32 cellular contexts compared by ENCODE assay signal in the genomic region with DNA sequence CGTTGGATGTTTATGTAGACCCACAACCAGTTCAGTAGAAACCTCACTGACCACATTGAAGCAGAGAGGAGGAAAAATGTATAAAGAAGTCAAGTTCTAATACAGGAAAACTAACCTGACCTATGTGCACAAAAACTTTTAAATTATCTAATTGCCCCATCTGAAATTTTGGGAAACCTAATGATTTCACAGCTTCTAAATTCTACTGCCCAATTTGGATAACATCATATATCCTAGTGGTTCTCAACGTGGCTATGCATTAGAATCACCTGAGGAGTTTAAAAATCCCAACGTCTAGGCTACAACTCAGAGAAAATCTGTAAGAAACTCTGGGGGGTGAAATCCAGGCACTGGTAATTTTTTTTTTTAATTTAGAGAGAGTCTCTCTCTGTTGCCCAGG. TPM values are rescaled to one million over a fixed set of nuclear protein-coding genes. Genes with fewer than 3 reads are reported as not detected.
"Had no signal": no experiment of that assay in that cellular context is flagged by ENCODE, and none has a peak within 500 bp of the region (broad histone marks: within the 10 kb centered on the region; RNA-seq: fewer than 3 reads in every experiment).

No MANE protein-coding gene starts in this region.

- DNase-seq: activated B cell treated with CpG ODN at 0.5 μM for 24 hours; activated CD4-positive, alpha-beta memory T cell treated with anti-CD3 and anti-CD28 coated beads, Interleukin-2, amount 10 ng/mL, durations not matched to agents 7 days and 5 days; activated CD4-positive, alpha-beta T cell treated with anti-CD3 and anti-CD28 coated beads for 4 hours; activated CD4-positive, alpha-beta T cell treated with anti-CD3 and anti-CD28 coated beads, Interleukin-2, amount 10 ng/mL, durations not matched to agents 24 days and 14 days; activated CD4-positive, alpha-beta T cell treated with anti-CD3 and anti-CD28 coated beads, Interleukin-2, amount 50 U/mL, for 48 hours; activated CD4-positive, CD25-positive, alpha-beta regulatory T cell treated with anti-CD3 and anti-CD28 coated beads, Interleukin-2, amount 50 U/mL, for 72 hours; activated CD8-positive, alpha-beta memory T cell treated with anti-CD3 and anti-CD28 coated beads for 24 hours; activated CD8-positive, alpha-beta memory T cell treated with anti-CD3 and anti-CD28 coated beads, Interleukin-2, amount 10 ng/mL, durations not matched to agents 7 days and 5 days; activated CD8-positive, alpha-beta memory T cell treated with anti-CD3 and anti-CD28 coated beads, Interleukin-2, amount 50 U/mL, for 48 hours; activated CD8-positive, alpha-beta T cell treated with anti-CD3 and anti-CD28 coated beads, Interleukin-2, amount 10 ng/mL, durations not matched to agents 7 days and 5 days; activated effector memory CD4-positive, alpha-beta T cell treated with Interleukin-2 at 50 U/mL for 16 hours; activated gamma-delta T cell; activated naive CD4-positive, alpha-beta T cell treated with anti-CD3 and anti-CD28 coated beads, Interleukin-2, amount 10 ng/mL, durations not matched to agents 7 days and 5 days; activated naive CD4-positive, alpha-beta T cell treated with Interleukin-2 at 50 U/mL for 16 hours; activated naive CD8-positive, alpha-beta T cell treated with anti-CD3 and anti-CD28 coated beads, Interleukin-2, amount 10 ng/mL, durations not matched to agents 7 days and 5 days; activated naive CD8-positive, alpha-beta T cell treated with anti-CD3 and anti-CD28 coated beads, Interleukin-2, amount 50 U/mL, for 24 hours; activated T-cell treated with anti-CD3 and anti-CD28 coated beads, Interleukin-2, amount 50 U/mL, for 24 hours; activated T-cell treated with anti-CD3 and anti-CD28 coated beads, Interleukin-2, amount 50 U/mL, for 48 hours; amygdala; anterior cingulate cortex; body of pancreas; brain microvascular endothelial cell; central memory CD4-positive, alpha-beta T cell; T-helper 1 cell; T-helper 2 cell; T-helper 9 cell had no signal

- H3K27me3 ChIP-seq: body of pancreas, brain microvascular endothelial cell, breast epithelium had no signal

- H3K4me3 ChIP-seq: body of pancreas, breast epithelium had no signal

- ATAC-seq: activated CD8-positive, alpha-beta memory T cell treated with anti-CD3 and anti-CD28 coated beads, Interleukin-2, amount 10 ng/mL, durations not matched to agents 7 days and 5 days; activated CD8-positive, alpha-beta T cell treated with anti-CD3 and anti-CD28 coated beads, Interleukin-2, amount 10 ng/mL, durations not matched to agents 7 days and 5 days; activated naive CD8-positive, alpha-beta T cell treated with anti-CD3 and anti-CD28 coated beads, Interleukin-2, amount 50 U/mL, for 24 hours; body of pancreas had no signal

- FAIRE-seq: astrocyte, TTC549 had no signal

- H3K36me3 ChIP-seq: brain microvascular endothelial cell, breast epithelium had no signal

- H3K27ac ChIP-seq: body of pancreas, brain microvascular endothelial cell, breast epithelium, VCaP had no signal

- H3K9me3 ChIP-seq: body of pancreas, breast epithelium had no signal

- H3K4me1 ChIP-seq: breast epithelium had no signal

RNA-seq across cellular contexts. Expression of a gene that starts 7.3 kb away (rescaled TPM):
- total RNA-seq: activated B cell treated with CpG ODN at 0.5 μM for 24 hours; activated CD4-positive, alpha-beta memory T cell treated with anti-CD3 and anti-CD28 coated beads, Interleukin-2, amount 10 ng/mL, durations not matched to agents 7 days and 5 days; activated CD4-positive, alpha-beta T cell treated with anti-CD3 and anti-CD28 coated beads, Interleukin-2, amount 10 ng/mL, durations not matched to agents 24 days and 14 days; activated CD8-positive, alpha-beta memory T cell treated with anti-CD3 and anti-CD28 coated beads, Interleukin-2, amount 10 ng/mL, durations not matched to agents 7 days and 5 days; activated CD8-positive, alpha-beta T cell treated with anti-CD3 and anti-CD28 coated beads, Interleukin-2, amount 10 ng/mL, durations not matched to agents 7 days and 5 days; activated naive CD8-positive, alpha-beta T cell treated with anti-CD3 and anti-CD28 coated beads, Interleukin-2, amount 10 ng/mL, durations not matched to agents 7 days and 5 days; activated T-helper 2 cell treated with anti-CD3 and anti-CD28 coated beads, Interferon-gamma antibody, Interleukin-2, Interleukin-4, amounts not matched to agents 10 μg/mL and 5 μg/mL and 100 μg/mL, durations not matched to agents 14 hours and 24 hours and 36 hours; cardiac septum had no signal

RNA-seq across cellular contexts. Expression of a gene that starts 14.3 kb away (rescaled TPM):
- total RNA-seq: activated B cell treated with CpG ODN at 0.5 μM for 24 hours; activated CD4-positive, alpha-beta memory T cell treated with anti-CD3 and anti-CD28 coated beads, Interleukin-2, amount 10 ng/mL, durations not matched to agents 7 days and 5 days; activated CD4-positive, alpha-beta T cell treated with anti-CD3 and anti-CD28 coated beads, Interleukin-2, amount 10 ng/mL, durations not matched to agents 24 days and 14 days; activated CD8-positive, alpha-beta memory T cell treated with anti-CD3 and anti-CD28 coated beads, Interleukin-2, amount 10 ng/mL, durations not matched to agents 7 days and 5 days; activated CD8-positive, alpha-beta T cell treated with anti-CD3 and anti-CD28 coated beads, Interleukin-2, amount 10 ng/mL, durations not matched to agents 7 days and 5 days; activated naive CD8-positive, alpha-beta T cell treated with anti-CD3 and anti-CD28 coated beads, Interleukin-2, amount 10 ng/mL, durations not matched to agents 7 days and 5 days; activated T-helper 2 cell treated with anti-CD3 and anti-CD28 coated beads, Interferon-gamma antibody, Interleukin-2, Interleukin-4, amounts not matched to agents 10 μg/mL and 5 μg/mL and 100 μg/mL, durations not matched to agents 14 hours and 24 hours and 36 hours; astrocyte; cardiac septum had no signal
